23 cellular contexts compared by ENCODE assay signal in the genomic region with DNA sequence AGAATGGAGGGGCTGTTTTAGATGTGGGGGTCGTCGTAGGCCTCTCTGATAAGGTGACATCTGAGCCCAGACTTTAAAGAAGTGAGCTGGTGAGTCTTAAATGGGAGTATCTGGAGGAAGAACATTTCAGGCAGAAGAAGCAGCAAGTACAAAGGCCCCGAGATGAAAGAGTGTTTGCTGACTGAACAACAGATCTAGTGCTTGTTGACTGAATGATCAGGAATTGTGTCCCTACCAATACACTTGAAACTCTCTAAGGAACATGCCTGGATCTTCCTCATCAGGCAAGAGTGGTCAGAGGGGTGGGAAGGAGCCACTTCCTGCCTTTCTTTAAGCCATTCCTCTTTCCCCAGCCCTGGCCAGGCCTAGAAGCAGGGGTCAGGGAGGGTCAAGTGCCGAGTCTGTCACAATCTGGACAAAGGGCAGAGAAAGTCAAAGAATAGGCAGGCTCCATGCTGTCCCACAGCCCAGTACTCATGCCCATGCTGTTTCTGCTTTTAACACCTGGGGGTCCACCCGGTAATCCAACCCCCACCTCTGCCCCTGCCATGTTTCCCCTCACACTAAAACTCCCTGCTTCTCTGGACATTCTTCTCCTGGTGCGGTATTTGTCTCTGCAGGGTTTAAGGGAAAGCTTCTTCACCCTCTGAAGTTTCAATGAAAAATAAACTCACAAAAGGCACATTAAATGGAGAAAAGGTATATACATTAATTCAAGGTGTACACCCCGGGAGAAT. TPM values are rescaled to one million over a fixed set of nuclear protein-coding genes. Genes with fewer than 3 reads are reported as not detected.
DNase-seq lines count a peak whose midpoint lies in the region; ATAC-seq, FAIRE-seq and TF ChIP-seq lines count a peak whose summit lies in the region.
"Had no signal": no experiment of that assay in that cellular context is flagged by ENCODE, and none has a peak within 500 bp of the region (broad histone marks: within the 10 kb centered on the region; RNA-seq: fewer than 3 reads in every experiment).

No MANE protein-coding gene starts in this region.

- H3K4me3 ChIP-seq in A549 (no peak overlapping the region), coronary artery (no peak overlapping the region), gastrocnemius medialis (no peak overlapping the region)
- H3K4me3 ChIP-seq: BLaER1 treated with 17β-estradiol and CSF1 and Interleukin-3, amounts not matched to agents 10 nM and 100 nM; SJCRH30 had no signal

- peaks cover 67% of the 10 kb centered on the region for H3K27me3 Mint-ChIP-seq in activated CD4-positive, alpha-beta T cell treated with anti-CD3 and anti-CD28 coated beads for 36 hours
- H3K27me3 Mint-ChIP-seq in MCF 10A (ENCODE audit: insufficient read depth, unreplicated experiment), result no peaks in the 10 kb centered on the region

- no peak overlapping the region for H3K27ac Mint-ChIP-seq in activated CD4-positive, alpha-beta T cell treated with anti-CD3 and anti-CD28 coated beads for 36 hours
- no peak overlapping the region for H3K27ac Mint-ChIP-seq in MCF 10A (ENCODE audit: low read depth, unreplicated experiment)
- H3K27ac Mint-ChIP-seq: activated naive CD8-positive, alpha-beta T cell treated with anti-CD3 and anti-CD28 coated beads for 36 hours; stimulated activated memory B cell treated with anti-CD40 and anti-IgM and Interleukin-4, amounts not matched to agents 10 μg/mL and 1 μg/mL and 100 μg/mL, for 72 hours; T-helper 1 cell treated with Interleukin-12 subunit alpha and Interleukin-12 subunit beta and Interleukin-4 antibody, amounts not matched to agents 30 μg/mL and 1 μg/mL, for 36 hours; WTC11 had no signal

- H3K4me1 Mint-ChIP-seq in activated CD4-positive, alpha-beta T cell treated with anti-CD3 and anti-CD28 coated beads for 36 hours, result peaks cover 6% of the 10 kb centered on the region
- H3K4me1 Mint-ChIP-seq in MCF 10A (ENCODE audit: insufficient read depth, unreplicated experiment), result peaks cover 35% of the 10 kb centered on the region

- no peaks in the 10 kb centered on the region for H3K9me3 Mint-ChIP-seq in activated CD4-positive, alpha-beta T cell treated with anti-CD3 and anti-CD28 coated beads for 36 hours (ENCODE audit: low read depth)
- H3K9me3 Mint-ChIP-seq in MCF 10A (ENCODE audit: unreplicated experiment), result no peaks in the 10 kb centered on the region
- H3K9me3 Mint-ChIP-seq: activated naive CD8-positive, alpha-beta T cell treated with anti-CD3 and anti-CD28 coated beads for 36 hours; stimulated activated memory B cell treated with anti-CD40 and anti-IgM and Interleukin-4, amounts not matched to agents 10 μg/mL and 1 μg/mL and 100 μg/mL, for 72 hours; T-helper 1 cell treated with Interleukin-12 subunit alpha and Interleukin-12 subunit beta and Interleukin-4 antibody, amounts not matched to agents 30 μg/mL and 1 μg/mL, for 36 hours; WTC11 had no signal

- H3K27me3 ChIP-seq in gastrocnemius medialis, result no peaks in the 10 kb centered on the region

- FAIRE-seq in A549 (lab: Jason Lieb, UNC), result no peak
- FAIRE-seq: colon, endometrium, G401.6, GM19239, urothelium cell line had no signal

- TF ChIP-seq RAD21 in A549 (conservative IDR thresholded peaks at IDR 0.05 in 1 of 2, IDR thresholded peaks at IDR 0.05 in 1 of 2), result no peak

- TF ChIP-seq EP300 in A549 (IDR thresholded peaks at IDR 0.05), result no peak

- H3K36me3 Mint-ChIP-seq in activated CD4-positive, alpha-beta T cell treated with anti-CD3 and anti-CD28 coated beads for 36 hours (ENCODE audit: low read depth), result no peaks in the 10 kb centered on the region
- no peaks in the 10 kb centered on the region for H3K36me3 Mint-ChIP-seq in MCF 10A (ENCODE audit: insufficient read depth, unreplicated experiment)
- H3K36me3 Mint-ChIP-seq: activated naive CD8-positive, alpha-beta T cell treated with anti-CD3 and anti-CD28 coated beads for 36 hours; stimulated activated memory B cell treated with anti-CD40 and anti-IgM and Interleukin-4, amounts not matched to agents 10 μg/mL and 1 μg/mL and 100 μg/mL, for 72 hours; WTC11 had no signal

- H3K4me1 ChIP-seq in A549 (peaks cover 51% of the 10 kb centered on the region), gastrocnemius medialis (peaks cover 6 to 7% of the 10 kb centered on the region in 2 donors)

- CTCF ChIA-PET in A549 (lab: Yijun Ruan, JAX) (interaction anchor here (1.9 kb wide), 1 partner anchor 48 kb away, joined by 5 read pairs; no protein-coding TSS in a partner anchor), MCF 10A (lab: Yijun Ruan, JAX) (interaction anchor here (0.6 to 1.2 kb wide), 2 partner anchors 12 to 48 kb away, joined by 3 to 8 read pairs; no protein-coding TSS in a partner anchor)
- CTCF ChIA-PET in activated CD4-positive, alpha-beta T cell treated with anti-CD3 and anti-CD28 coated beads for 36 hours (lab: Charles Lee), result no interaction called here

- no peaks in the 10 kb centered on the region for H3K36me3 ChIP-seq in gastrocnemius medialis
- H3K36me3 ChIP-seq: BLaER1 treated with 17β-estradiol and CSF1 and Interleukin-3, amounts not matched to agents 10 nM and 100 nM; SJCRH30 had no signal

- H3K9me3 ChIP-seq in A549 (no peaks in the 10 kb centered on the region), gastrocnemius medialis (no peaks in the 10 kb centered on the region)
- H3K9me3 ChIP-seq: BLaER1 treated with 17β-estradiol and CSF1 and Interleukin-3, amounts not matched to agents 10 nM and 100 nM; SJCRH30 had no signal

- DNase-seq in A549 (ENCODE audit: low read depth in 1 of 2, low spot score in 1 of 2) (no peak), coronary artery (ENCODE audit: low spot score) (peak; percentile 72), left lobe of liver (ENCODE audit: low spot score) (no peak), gastrocnemius medialis (peak; percentile 24 to 36), MCF 10A (ENCODE audit: unreplicated experiment) (no peak)
- DNase-seq in activated CD4-positive, alpha-beta T cell treated with anti-CD3 and anti-CD28 coated beads for 36 hours, result no peak
- DNase-seq in stimulated activated naive CD4-positive, alpha-beta T cell (lab: John Stamatoyannopoulos, UW), result no peak
- DNase-seq: activated naive CD8-positive, alpha-beta T cell treated with anti-CD3 and anti-CD28 coated beads for 36 hours; NCI-H1436 treated with DMSO at 0.1 percent for 48 hours; NCI-H774; SJCRH30; stimulated activated CD4-positive, alpha-beta T cell treated with anti-CD3 and anti-CD28 coated beads, Interleukin-15, amount 100 ng/mL, for 24 hours had no signal

- H3K4me2 ChIP-seq in A549, result peak overlapping the region; percentile 1; the same call in 1 of the 3 replicates

- no peak overlapping the region for H3K4me3 Mint-ChIP-seq in activated CD4-positive, alpha-beta T cell treated with anti-CD3 and anti-CD28 coated beads for 36 hours
- no peak overlapping the region for H3K4me3 Mint-ChIP-seq in MCF 10A (ENCODE audit: unreplicated experiment)
- H3K4me3 Mint-ChIP-seq: activated naive CD8-positive, alpha-beta T cell treated with anti-CD3 and anti-CD28 coated beads for 36 hours; stimulated activated memory B cell treated with anti-CD40 and anti-IgM and Interleukin-4, amounts not matched to agents 10 μg/mL and 1 μg/mL and 100 μg/mL, for 72 hours; T-helper 1 cell treated with Interleukin-12 subunit alpha and Interleukin-12 subunit beta and Interleukin-4 antibody, amounts not matched to agents 30 μg/mL and 1 μg/mL, for 36 hours; WTC11 had no signal

- TF ChIP-seq CTCF in A549 (IDR thresholded peaks at IDR 0.05) (no peak), coronary artery (IDR thresholded peaks at IDR 0.05) (no peak), gastrocnemius medialis (IDR thresholded peaks at IDR 0.05 in 4 of 5, conservative IDR thresholded peaks at IDR 0.05 in 1 of 5) (no peak), MCF 10A (IDR thresholded peaks at IDR 0.05; ENCODE audit: unreplicated experiment) (no peak)

- in situ Hi-C loops in gastrocnemius medialis (cut with MboI; ENCODE audit: low sequenced_read_pairs in 4 of 4), result no loop called here

- H3K27ac ChIP-seq in A549, result no peak overlapping the region; a peak in 1 of 6 replicates
- H3K27ac ChIP-seq in coronary artery, result peak overlapping the region in 1 of 2 donors; percentile 56
- H3K27ac ChIP-seq in gastrocnemius medialis, result no peak overlapping the region
- H3K27ac ChIP-seq: SJCRH30 had no signal

- POLR2A ChIA-PET in A549 (lab: Yijun Ruan, JAX), result no interaction called here
- POLR2A ChIA-PET in activated CD4-positive, alpha-beta T cell treated with anti-CD3 and anti-CD28 coated beads for 36 hours (lab: Charles Lee), result no interaction called here
- POLR2A ChIA-PET in MCF 10A (lab: Yijun Ruan, JAX), result no interaction called here

- ATAC-seq in A549, result no peak
- peak; percentile 12 for ATAC-seq in left lobe of liver
- no peak for ATAC-seq in gastrocnemius medialis
- no peak for ATAC-seq in GM21381 (IDR thresholded peaks at IDR 0.05; ENCODE audit: unreplicated experiment)
- ATAC-seq in activated CD4-positive, alpha-beta T cell treated with anti-CD3 and anti-CD28 coated beads for 36 hours, result no peak
- ATAC-seq: stimulated activated memory B cell treated with anti-CD40 and anti-IgM and Interleukin-4, amounts not matched to agents 10 μg/mL and 1 μg/mL and 100 μg/mL, for 72 hours; WTC11 had no signal

- 76% methylated on average over 7 of the region's 7 CpGs for WGBS in A549 (ENCODE audit: missing lambda C conversion rate)

- no peak for TF ChIP-seq POLR2A in A549 (IDR thresholded peaks at IDR 0.05; ENCODE audit: low read length)
- no peak for TF ChIP-seq POLR2A in gastrocnemius medialis (IDR thresholded peaks at IDR 0.05)

- no TSS peak for BruUV-seq in MCF 10A (replicated peaks; lab: Mats Ljungman, UMichigan)

- intact Hi-C loops in gastrocnemius medialis (cut with DNase I; ENCODE audit: low total_unique reads) (no loop called here), MCF 10A (cut with micrococcal nuclease) (no loop called here)
- intact Hi-C loops in activated CD4-positive, alpha-beta T cell treated with anti-CD3 and anti-CD28 coated beads for 36 hours (cut with DNase I, micrococcal nuclease), result no loop called here

TF ChIP-seq in A549, 52 proteins besides CTCF, POLR2A, EP300 and RAD21 (continues in another document):
- no peak for TF ChIP-seq GATA3 (IDR thresholded peaks at IDR 0.05; ENCODE audit: borderline replicate concordance)
- TF ChIP-seq ZNF302 (CRISPR knock-in tag; IDR thresholded peaks at IDR 0.05), result no peak

RNA-seq across cellular contexts. Expression of gene TMEM37, which starts 3.0 kb away (rescaled TPM):
- polyA plus RNA-seq in A549 (2011; rRNA removed) (7.5 and 10.8 TPM in 2 replicates), A549 (2017; fragmentation: RNase III; extraction: RNeasy Plus Mini Kit Qiagen cat#74134 plus additional on column Dnase treatment) (3.3 to 5.1 TPM (median 4.7 TPM) in 3 replicates)
- polyA plus RNA-seq in A549 (2012; cell fraction: cytosol; rRNA removed), result 5.7 and 7.9 TPM in 2 replicates
- 4.7 and 5.0 TPM in 2 replicates for polyA plus RNA-seq in A549 (2012; cell fraction: nucleus; rRNA removed)
- polyA minus RNA-seq in A549 (2011; rRNA and poly(A)+ RNA removed), result 2.9 and 4.0 TPM in 2 replicates
- total RNA-seq in left lobe of liver (85.7 TPM), gastrocnemius medialis (1 to 10 TPM in 1 of 4 donors, under 1 TPM in 3; 0.49 to 2.7 (median 0.64) TPM), MCF 10A (2022) (0.17 TPM in 1 of 2 replicates, not detected in the other)
- total RNA-seq in activated CD4-positive, alpha-beta T cell treated with anti-CD3 and anti-CD28 coated beads for 36 hours, result not detected
- total RNA-seq: activated naive CD8-positive, alpha-beta T cell treated with anti-CD3 and anti-CD28 coated beads for 36 hours; mononuclear cell had no signal

Comparison
In these comparisons a context has a peak if more than half of its experiments do, and no peak if none do; other contexts are left out.
1. DNase-seq: peak in coronary artery (single experiment) and gastrocnemius medialis (2 of 2); none in A549 (0 of 2), left lobe of liver (single experiment), activated CD4-positive, alpha-beta T cell treated with anti-CD3 and anti-CD28 coated beads for 36 hours (single experiment), MCF 10A (single experiment) and stimulated activated naive CD4-positive, alpha-beta T cell (0 of 6).
2. RNA of gene TMEM37, which starts 3.0 kb away (total RNA-seq): 85.7 TPM in left lobe of liver (single experiment); 0.49 to 2.7 TPM in gastrocnemius medialis, 0.17 TPM in MCF 10A and not detected in activated CD4-positive, alpha-beta T cell treated with anti-CD3 and anti-CD28 coated beads for 36 hours; every median in the first group is over 10 times any median in the second.